Comparison of ENCODE assay signal across 12 cellular contexts in the genomic region with DNA sequence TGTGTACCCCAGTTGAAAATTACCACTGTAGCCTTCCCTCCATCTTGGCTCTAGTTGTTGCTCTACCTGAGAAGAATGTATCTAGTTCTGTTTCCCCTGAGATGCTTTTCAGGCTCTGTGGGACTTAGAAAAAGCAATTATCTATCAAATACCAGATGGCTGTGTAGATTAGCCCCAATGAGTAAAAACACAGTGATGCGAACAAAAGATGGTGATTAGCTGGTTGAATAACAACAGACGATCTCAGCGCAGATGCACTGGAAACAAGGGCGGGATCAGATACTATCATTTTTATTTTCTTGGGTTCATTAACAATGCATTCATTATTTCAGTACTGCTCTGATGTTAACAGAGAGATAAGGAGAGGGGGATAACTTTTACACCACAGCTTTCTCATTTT.
"Had no signal": no experiment of that assay in that cellular context is flagged by ENCODE, and none has a peak within 500 bp of the region (broad histone marks: within the 10 kb centered on the region; RNA-seq: fewer than 3 reads in every experiment).

No MANE protein-coding gene starts in this region.

- H3K27ac Mint-ChIP-seq: activated naive CD8-positive, alpha-beta T cell treated with anti-CD3 and anti-CD28 coated beads for 36 hours; naive thymus-derived CD8-positive, alpha-beta T cell had no signal

- H3K36me3 ChIP-seq: ascending aorta, esophagus muscularis mucosa, thyroid gland had no signal

- ATAC-seq: activated T-cell treated with anti-CD3 and anti-CD28 coated beads, Interleukin-2, amount 50 U/mL, for 4 hours; mucosa of descending colon; naive thymus-derived CD8-positive, alpha-beta T cell; right cardiac atrium had no signal

- H3K9me3 Mint-ChIP-seq: activated naive CD8-positive, alpha-beta T cell treated with anti-CD3 and anti-CD28 coated beads for 36 hours; activated T-cell treated with anti-CD3 and anti-CD28 coated beads, Interleukin-2, amount 50 U/mL, for 4 hours had no signal

- H3K36me3 Mint-ChIP-seq: activated naive CD8-positive, alpha-beta T cell treated with anti-CD3 and anti-CD28 coated beads for 36 hours; naive thymus-derived CD8-positive, alpha-beta T cell had no signal

- H3K4me3 Mint-ChIP-seq: activated naive CD8-positive, alpha-beta T cell treated with anti-CD3 and anti-CD28 coated beads for 36 hours; activated T-cell treated with anti-CD3 and anti-CD28 coated beads, Interleukin-2, amount 50 U/mL, for 4 hours; naive thymus-derived CD8-positive, alpha-beta T cell had no signal

- H3K4me3 ChIP-seq: ascending aorta, esophagus muscularis mucosa, mucosa of descending colon, thyroid gland had no signal

- H3K27me3 ChIP-seq: ascending aorta, dorsolateral prefrontal cortex, esophagus muscularis mucosa, thyroid gland had no signal

- H3K9me3 ChIP-seq: ascending aorta, esophagus muscularis mucosa, mucosa of descending colon, thyroid gland had no signal

- H3K27ac ChIP-seq: ascending aorta, esophagus muscularis mucosa, thyroid gland had no signal

- H3K4me1 Mint-ChIP-seq: naive thymus-derived CD8-positive, alpha-beta T cell had no signal

- DNase-seq: activated CD4-positive, alpha-beta T cell treated with anti-CD3 and anti-CD28 coated beads, Interleukin-2, amount 50 U/mL, for 4 hours; activated gamma-delta T cell; activated naive CD8-positive, alpha-beta T cell treated with anti-CD3 and anti-CD28 coated beads for 36 hours; activated T-cell treated with anti-CD3 and anti-CD28 coated beads, Interleukin-2, amount 50 U/mL, for 4 hours; dorsolateral prefrontal cortex; mucosa of descending colon; naive thymus-derived CD8-positive, alpha-beta T cell; right cardiac atrium; small intestine; thyroid gland had no signal
